In genomic region chr6:14091329-14091978, GRCh38 we compare ENCODE assay signal across 11 cellular contexts.
"Had no signal": no experiment of that assay in that cellular context is flagged by ENCODE, and none has a peak within 500 bp of the region (broad histone marks: within the 10 kb centered on the region; RNA-seq: fewer than 3 reads in every experiment).

No MANE protein-coding gene starts in this region.

- H3K4me3 ChIP-seq: neural progenitor cell, pancreas had no signal

- H3K4me1 ChIP-seq: neural progenitor cell, pancreas had no signal

- H3K4me2 ChIP-seq: neural progenitor cell had no signal

- H3K9me3 ChIP-seq: pancreas had no signal

- DNase-seq: activated CD8-positive, alpha-beta memory T cell treated with anti-CD3 and anti-CD28 coated beads, Interleukin-2, amount 50 U/mL, for 48 hours; activated CD8-positive, alpha-beta T cell treated with anti-CD3 and anti-CD28 coated beads, Interleukin-2, amount 10 ng/mL, durations not matched to agents 7 days and 5 days; activated naive CD4-positive, alpha-beta T cell treated with anti-CD3 and anti-CD28 coated beads, Interleukin-2, amount 10 ng/mL, durations not matched to agents 7 days and 5 days; cortex of kidney; effector memory CD4-positive, alpha-beta T cell; islet precursor cell; pancreas had no signal

- H3K4me3 Mint-ChIP-seq: activated CD8-positive, alpha-beta T cell treated with anti-CD3 and anti-CD28 coated beads, Interleukin-2, amount 10 ng/mL, durations not matched to agents 7 days and 5 days; activated naive CD4-positive, alpha-beta T cell treated with anti-CD3 and anti-CD28 coated beads, Interleukin-2, amount 10 ng/mL, durations not matched to agents 7 days and 5 days; central memory CD8-positive, alpha-beta T cell; neural progenitor cell; type B pancreatic cell had no signal

- H3K9me3 Mint-ChIP-seq: activated naive CD4-positive, alpha-beta T cell treated with anti-CD3 and anti-CD28 coated beads, Interleukin-2, amount 10 ng/mL, durations not matched to agents 7 days and 5 days; central memory CD8-positive, alpha-beta T cell; type B pancreatic cell had no signal

- H3K9ac ChIP-seq: neural progenitor cell had no signal

- H3K36me3 ChIP-seq: neural progenitor cell, pancreas had no signal

- H2AFZ ChIP-seq: neural progenitor cell had no signal

- H3K27ac ChIP-seq: neural progenitor cell, pancreas had no signal

- ATAC-seq: activated CD8-positive, alpha-beta T cell treated with anti-CD3 and anti-CD28 coated beads, Interleukin-2, amount 10 ng/mL, durations not matched to agents 7 days and 5 days had no signal

- H3K36me3 Mint-ChIP-seq: activated naive CD4-positive, alpha-beta T cell treated with anti-CD3 and anti-CD28 coated beads, Interleukin-2, amount 10 ng/mL, durations not matched to agents 7 days and 5 days; neural progenitor cell; type B pancreatic cell had no signal

- H3K27ac Mint-ChIP-seq: activated CD8-positive, alpha-beta T cell treated with anti-CD3 and anti-CD28 coated beads, Interleukin-2, amount 10 ng/mL, durations not matched to agents 7 days and 5 days; activated naive CD4-positive, alpha-beta T cell treated with anti-CD3 and anti-CD28 coated beads, Interleukin-2, amount 10 ng/mL, durations not matched to agents 7 days and 5 days; neural progenitor cell; type B pancreatic cell had no signal

- FAIRE-seq: frontal cortex, pancreas had no signal
